Comparison of ENCODE assay signal across 8 cellular contexts in genomic region chr16:72124761-72125634, GRCh38. TPM values are rescaled to one million over a fixed set of nuclear protein-coding genes. Genes with fewer than 3 reads are reported as not detected.
A peak's percentile ranks its signal among the peaks of the same experiment; 100 is the strongest.
DNase-seq lines count a peak whose midpoint lies in the region; ATAC-seq and TF ChIP-seq lines count a peak whose summit lies in the region.

No MANE protein-coding gene starts in this region.

- peak; percentile 68 for DNase-seq in DMS114 treated with DMSO at 0.1 percent for 48 hours (lab: John Stamatoyannopoulos, UW; ENCODE audit: unreplicated experiment)
- DNase-seq in NCI-H2196 treated with DMSO at 0.1 percent for 48 hours (lab: John Stamatoyannopoulos, UW; ENCODE audit: unreplicated experiment): peak; percentile 17
- DNase-seq in WTC11 (ENCODE audit: low spot score): peak; percentile 80
- DNase-seq in cerebellar cortex (ENCODE audit: low spot score): peak; percentile 75
- DNase-seq in stimulated activated CD4-positive, alpha-beta T cell treated with anti-CD3 and anti-CD28 coated beads, Interleukin-2, amount 100 ng/mL, for 4 hours (ENCODE audit: low read depth): peak; percentile 24

- peak; percentile 80 for TF ChIP-seq CTCF in WTC11 (IDR thresholded peaks at IDR 0.05)

- ATAC-seq in HG02571 (IDR thresholded peaks at IDR 0.05; ENCODE audit: unreplicated experiment): peak; percentile 58
- peak; percentile 90 for ATAC-seq in WTC11
- no peak for ATAC-seq in HG03439 (IDR thresholded peaks at IDR 0.05; ENCODE audit: unreplicated experiment)

- no peaks in the 10 kb centered on the region for H3K27me3 ChIP-seq in layer of hippocampus (ENCODE audit: control insufficient read depth, insufficient read depth, low read length)

- H3K36me3 Mint-ChIP-seq in WTC11: peaks cover 5% of the 10 kb centered on the region; the same call in 1 of the 2 replicates

- H3K4me3 Mint-ChIP-seq in WTC11: no peak overlapping the region

- no peaks in the 10 kb centered on the region; the same call in 1 of the 2 replicates for H3K27me3 Mint-ChIP-seq in WTC11 (ENCODE audit: low read depth)

- peaks cover 19% of the 10 kb centered on the region for H3K4me1 Mint-ChIP-seq in WTC11

- 0 out of 2 replicates have a peak overlapping the region, but pooled peaks have one; percentile 8 for H3K27ac Mint-ChIP-seq in WTC11

- H3K9me3 Mint-ChIP-seq in WTC11: no peaks in the 10 kb centered on the region

- POLR2A ChIA-PET in WTC11 (lab: Charles Lee): interaction anchor here (1.9 kb wide), 1 partner anchor 25 kb away, joined by 8 read pairs; no protein-coding TSS in a partner anchor

- CTCF ChIA-PET in WTC11 (lab: Charles Lee): interaction anchor here (0.5 to 2.5 kb wide), 29 partner anchors 13 to 1832 kb away, joined by 3 to 68 read pairs (median 5); partner anchors contain the start of genes DHX38 and TXNL4B

- peak overlapping the region; percentile 27 for H3K27ac ChIP-seq in layer of hippocampus (ENCODE audit: low read depth, low read length)

TF ChIP-seq in WTC11, 78 proteins besides CTCF, POLR2A, EP300 and RAD21 (continues in another document):
- TF ChIP-seq ATF2 (CRISPR knock-in tag; IDR thresholded peaks at IDR 0.05; ENCODE audit: borderline replicate concordance, low read depth): no peak
- no peak for TF ChIP-seq MXD4 (CRISPR knock-in tag; IDR thresholded peaks at IDR 0.05; ENCODE audit: borderline replicate concordance)
- TF ChIP-seq AR (CRISPR knock-in tag; IDR thresholded peaks at IDR 0.05): no peak
- TF ChIP-seq E2F5 (CRISPR knock-in tag; IDR thresholded peaks at IDR 0.05): no peak
- peak; percentile 85 for TF ChIP-seq USF2 (CRISPR knock-in tag; IDR thresholded peaks at IDR 0.05)
- TF ChIP-seq ZNF121 (CRISPR knock-in tag; IDR thresholded peaks at IDR 0.05): no peak
- no peak for TF ChIP-seq NR1H2 (CRISPR knock-in tag; IDR thresholded peaks at IDR 0.05)
- TF ChIP-seq NFE2L1 (CRISPR knock-in tag; IDR thresholded peaks at IDR 0.05): no peak
- TF ChIP-seq OVOL2 (CRISPR knock-in tag; IDR thresholded peaks at IDR 0.05; ENCODE audit: borderline replicate concordance): no peak
- TF ChIP-seq STAT6 (CRISPR knock-in tag; conservative IDR thresholded peaks at IDR 0.05; ENCODE audit: low read depth): no peak
- TF ChIP-seq USF1 (CRISPR knock-in tag; IDR thresholded peaks at IDR 0.05): peak; percentile 85
- TF ChIP-seq AFF4 (CRISPR knock-in tag; IDR thresholded peaks at IDR 0.05; ENCODE audit: borderline replicate concordance): no peak
- no peak for TF ChIP-seq FOXJ3 (CRISPR knock-in tag; IDR thresholded peaks at IDR 0.05; ENCODE audit: borderline replicate concordance)

RNA-seq across cellular contexts. Expression of gene DHX38, which starts 31.4 kb away (rescaled TPM):
- total RNA-seq in WTC11 (2021): 62.4 to 91.7 TPM (median 66.5 TPM) in 3 replicates

RNA-seq across cellular contexts. Expression of gene TXNL4B, which starts 31.6 kb away (rescaled TPM):
- total RNA-seq in WTC11 (2021): 8.3 to 9.9 TPM (median 9.0 TPM) in 3 replicates

RNA-seq across cellular contexts. Expression of gene PMFBP1, which starts 47.0 kb away (rescaled TPM):
- 1.9 to 3.4 TPM (median 3.2 TPM) in 3 replicates for total RNA-seq in WTC11 (2021)

Comparison
In these comparisons a context has a peak if more than half of its experiments do, and no peak if none do; other contexts are left out.
1. DNase-seq: peak in every context shown above with its lines; median percentile 80 in WTC11; 75 in cerebellar cortex; 68 in DMS114 treated with DMSO at 0.1 percent for 48 hours; 24 in stimulated activated CD4-positive, alpha-beta T cell treated with anti-CD3 and anti-CD28 coated beads, Interleukin-2, amount 100 ng/mL, for 4 hours; 17 in NCI-H2196 treated with DMSO at 0.1 percent for 48 hours.